Comparison of ENCODE assay signal across 8 cellular contexts in the genomic region with DNA sequence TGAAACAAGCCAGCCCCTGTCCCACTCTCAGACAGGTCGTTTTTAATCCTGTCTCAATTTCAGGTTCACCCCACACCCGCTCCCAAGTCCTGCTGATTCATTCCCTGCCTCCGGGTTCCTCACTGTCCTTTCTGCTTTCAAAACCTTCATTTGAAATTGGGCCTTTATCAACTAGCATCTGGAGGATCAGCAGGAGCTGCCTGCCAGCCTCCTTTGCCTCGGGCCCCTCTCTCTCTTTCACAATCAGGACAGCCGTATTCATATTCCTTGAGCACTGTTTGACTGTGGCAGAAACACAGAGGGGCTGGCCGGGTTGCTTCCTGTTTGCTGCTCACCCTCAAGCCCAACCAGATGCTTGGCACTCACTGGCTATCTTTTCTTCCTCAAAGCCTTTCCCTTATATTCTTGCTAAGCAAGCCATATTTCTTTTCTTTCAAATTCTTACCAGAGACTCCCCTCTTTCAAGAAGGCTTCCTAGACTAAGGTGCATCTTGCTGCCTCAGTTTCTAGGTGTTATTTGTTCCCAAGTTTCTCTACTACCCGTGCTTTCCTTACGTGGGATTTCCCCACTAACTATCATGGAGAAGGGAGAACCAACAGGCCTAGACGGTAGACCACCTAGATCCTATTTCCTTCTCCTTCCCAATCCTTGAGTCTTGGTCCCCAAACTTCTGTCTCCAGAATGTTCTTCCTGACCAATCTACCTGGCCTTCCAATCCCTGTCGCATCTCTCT. TPM values are rescaled to one million over a fixed set of nuclear protein-coding genes. Genes with fewer than 3 reads are reported as not detected.
A peak's percentile ranks its signal among the peaks of the same experiment; 100 is the strongest.
DNase-seq lines count a peak whose midpoint lies in the region; ATAC-seq, FAIRE-seq and TF ChIP-seq lines count a peak whose summit lies in the region.

No MANE protein-coding gene starts in this region.

- peak overlapping the region in 2 of 5 donors; percentile 11 to 14 for H3K4me3 Mint-ChIP-seq in immature natural killer cell
- H3K4me3 Mint-ChIP-seq in activated T-helper 2 cell treated with anti-CD3 and anti-CD28 coated beads, Interferon-gamma antibody, Interleukin-2, Interleukin-4, amounts not matched to agents 10 μg/mL and 5 μg/mL and 100 μg/mL, durations not matched to agents 14 hours and 24 hours and 36 hours (ENCODE audit: low read depth): no peak overlapping the region

- TF ChIP-seq POLR2A in adrenal gland (IDR thresholded peaks at IDR 0.05): no peak

- H3K4me1 ChIP-seq in adrenal gland (replicated peaks in 1 of 2): peaks cover 0 to 14% of the 10 kb centered on the region in 2 donors

- intact Hi-C loops in adrenal gland (cut with DNase I): no loop called here
- intact Hi-C loops in activated T-helper 2 cell treated with anti-CD3 and anti-CD28 coated beads, Interferon-gamma antibody, Interleukin-2, Interleukin-4, amounts not matched to agents 10 μg/mL and 5 μg/mL and 100 μg/mL, durations not matched to agents 14 hours and 24 hours and 36 hours (cut with micrococcal nuclease): no loop called here

- peak overlapping the region in 1 of 5 donors; percentile 47 for H3K27ac ChIP-seq in adrenal gland

- peaks cover 4 to 10% (median 8%) of the 10 kb centered on the region in 3 donors for H3K27me3 Mint-ChIP-seq in immature natural killer cell (ENCODE audit: low read depth in 3 of 3)
- H3K27me3 Mint-ChIP-seq in activated T-helper 2 cell treated with anti-CD3 and anti-CD28 coated beads, Interferon-gamma antibody, Interleukin-2, Interleukin-4, amounts not matched to agents 10 μg/mL and 5 μg/mL and 100 μg/mL, durations not matched to agents 14 hours and 24 hours and 36 hours (ENCODE audit: low read depth): no peaks in the 10 kb centered on the region

- H3K4me1 Mint-ChIP-seq in immature natural killer cell: peaks cover 58 to 68% of the 10 kb centered on the region in 2 donors
- peaks cover 58% of the 10 kb centered on the region for H3K4me1 Mint-ChIP-seq in activated T-helper 2 cell treated with anti-CD3 and anti-CD28 coated beads, Interferon-gamma antibody, Interleukin-2, Interleukin-4, amounts not matched to agents 10 μg/mL and 5 μg/mL and 100 μg/mL, durations not matched to agents 14 hours and 24 hours and 36 hours (ENCODE audit: low read depth)

- WGBS in adrenal gland, 4 donors: 59 to 66% (median 62%) methylated on average over 10 of the region's 10 CpGs

- no peak for ATAC-seq in GM21619 (IDR thresholded peaks at IDR 0.05; ENCODE audit: unreplicated experiment)

- H3K27ac Mint-ChIP-seq in immature natural killer cell: peak overlapping the region in 5 of 6 donors; percentile 36 to 92 (median 41)
- H3K27ac Mint-ChIP-seq in activated T-helper 2 cell treated with anti-CD3 and anti-CD28 coated beads, Interferon-gamma antibody, Interleukin-2, Interleukin-4, amounts not matched to agents 10 μg/mL and 5 μg/mL and 100 μg/mL, durations not matched to agents 14 hours and 24 hours and 36 hours: no peak overlapping the region

- H3K9me3 Mint-ChIP-seq in immature natural killer cell: no peaks in the 10 kb centered on the region
- H3K9me3 Mint-ChIP-seq in activated T-helper 2 cell treated with anti-CD3 and anti-CD28 coated beads, Interferon-gamma antibody, Interleukin-2, Interleukin-4, amounts not matched to agents 10 μg/mL and 5 μg/mL and 100 μg/mL, durations not matched to agents 14 hours and 24 hours and 36 hours: no peaks in the 10 kb centered on the region

- no peaks in the 10 kb centered on the region for H3K27me3 ChIP-seq in adrenal gland

- H3K4me3 ChIP-seq in adrenal gland: no peak overlapping the region

- H3K36me3 ChIP-seq in adrenal gland (replicated peaks in 1 of 2): no peaks in the 10 kb centered on the region

- peaks cover 0 to 18% (median 10%) of the 10 kb centered on the region in 3 donors for H3K36me3 Mint-ChIP-seq in immature natural killer cell
- H3K36me3 Mint-ChIP-seq in activated T-helper 2 cell treated with anti-CD3 and anti-CD28 coated beads, Interferon-gamma antibody, Interleukin-2, Interleukin-4, amounts not matched to agents 10 μg/mL and 5 μg/mL and 100 μg/mL, durations not matched to agents 14 hours and 24 hours and 36 hours (ENCODE audit: low read depth): peaks cover 6% of the 10 kb centered on the region

- no peak for FAIRE-seq in HTR-8/SVneo (lab: Jason Lieb, UNC)

- DNase-seq in AG20443 (ENCODE audit: low spot score) (peak; percentile 74), HTR-8/SVneo (ENCODE audit: insufficient read length, low spot score) (peak; percentile 33), adrenal gland (peak in 5 of 7 donors; percentile 31 to 79 (median 45)), immature natural killer cell (no peak), occipital lobe (lab: John Stamatoyannopoulos, UW) (no peak), NCI-H1092 (lab: John Stamatoyannopoulos, UW) (no peak)
- DNase-seq in activated T-helper 2 cell treated with anti-CD3 and anti-CD28 coated beads, Interferon-gamma antibody, Interleukin-2, Interleukin-4, amounts not matched to agents 10 μg/mL and 5 μg/mL and 100 μg/mL, durations not matched to agents 14 hours and 24 hours and 36 hours (ENCODE audit: low spot score): no peak

- no peaks in the 10 kb centered on the region for H3K9me3 ChIP-seq in adrenal gland (replicated peaks in 1 of 3)

- TF ChIP-seq CTCF in adrenal gland (IDR thresholded peaks at IDR 0.05): no peak

RNA-seq across cellular contexts. Expression of a gene that starts 3.0 kb away (rescaled TPM):
- total RNA-seq in adrenal gland: 10 to 100 TPM in 1 of 8 donors, 1 to 10 TPM in 6, under 1 TPM in 1; 0.66 to 11.0 (median 6.8) TPM
- polyA plus RNA-seq in adrenal gland: 1 to 10 TPM; 1.5 to 6.9 (median 1.7) TPM
- polyA plus RNA-seq in immature natural killer cell: 10 to 100 TPM in 1 of 3 donors, 1 to 10 TPM in 1, under 1 TPM in 1; 0.91 to 19.0 (median 9.8) TPM
- 19.9 and 22.7 TPM in 2 replicates for total RNA-seq in activated T-helper 2 cell treated with anti-CD3 and anti-CD28 coated beads, Interferon-gamma antibody, Interleukin-2, Interleukin-4, amounts not matched to agents 10 μg/mL and 5 μg/mL and 100 μg/mL, durations not matched to agents 14 hours and 24 hours and 36 hours
- total RNA-seq in occipital lobe: 0.94 TPM

RNA-seq across cellular contexts. Expression of a gene that starts 36.4 kb away (rescaled TPM):
- total RNA-seq in adrenal gland (10 to 100 TPM in 5 of 8 donors, 1 to 10 TPM in 3; 3.0 to 27.0 (median 13.2) TPM), occipital lobe (31.8 TPM)
- polyA plus RNA-seq in adrenal gland (10 to 100 TPM in 1 of 3 donors, 1 to 10 TPM in 2; 3.1 to 10.6 (median 4.5) TPM), immature natural killer cell (1 to 10 TPM in 2 of 3 donors, not detected in 1; 1.2 TPM)
- 1.6 and 2.6 TPM in 2 replicates for total RNA-seq in activated T-helper 2 cell treated with anti-CD3 and anti-CD28 coated beads, Interferon-gamma antibody, Interleukin-2, Interleukin-4, amounts not matched to agents 10 μg/mL and 5 μg/mL and 100 μg/mL, durations not matched to agents 14 hours and 24 hours and 36 hours

RNA-seq across cellular contexts. Expression of a gene that starts 41.8 kb away (rescaled TPM):
- total RNA-seq in adrenal gland: 1 to 10 TPM in 6 of 8 donors, under 1 TPM in 1, not detected in 1; 0.28 to 9.4 (median 4.1) TPM
- polyA plus RNA-seq in adrenal gland: under 1 TPM; 0.60 to 0.80 (median 0.67) TPM
- under 1 TPM in 2 of 3 donors, not detected in 1; 0.37 to 1.00 TPM for polyA plus RNA-seq in immature natural killer cell
- not detected in 2 replicates for total RNA-seq in activated T-helper 2 cell treated with anti-CD3 and anti-CD28 coated beads, Interferon-gamma antibody, Interleukin-2, Interleukin-4, amounts not matched to agents 10 μg/mL and 5 μg/mL and 100 μg/mL, durations not matched to agents 14 hours and 24 hours and 36 hours
- not detected for total RNA-seq in occipital lobe

Comparison
In these comparisons a context has a peak if more than half of its experiments do, and no peak if none do; other contexts are left out.
1. DNase-seq: peak in AG20443 (single experiment), HTR-8/SVneo (single experiment) and adrenal gland (5 of 7); none in immature natural killer cell (0 of 3), activated T-helper 2 cell treated with anti-CD3 and anti-CD28 coated beads, Interferon-gamma antibody, Interleukin-2, Interleukin-4, amounts not matched to agents 10 μg/mL and 5 μg/mL and 100 μg/mL, durations not matched to agents 14 hours and 24 hours and 36 hours (single experiment), occipital lobe (single experiment) and NCI-H1092 (single experiment).